8 cellular contexts compared by ENCODE assay signal in genomic region chr16:67892899-67893790, GRCh38. TPM values are rescaled to one million over a fixed set of nuclear protein-coding genes. Genes with fewer than 3 reads are reported as not detected.
DNase-seq lines count a peak whose midpoint lies in the region; ATAC-seq and TF ChIP-seq lines count a peak whose summit lies in the region.

Gene PSKH1, plus strand, starts transcription at chr16:67893254. Its CDS starts 15,496 bp downstream, at chr16:67908750.

- peaks cover 24% of the 10 kb centered on the region for H3K4me1 ChIP-seq in CD8-positive, alpha-beta T cell (ENCODE audit: insufficient read depth, low read length)

- H3K27me3 Mint-ChIP-seq in CD8-positive, alpha-beta T cell (ENCODE audit: low read depth): no peaks in the 10 kb centered on the region

- POLR2A ChIA-PET in CD8-positive, alpha-beta T cell (lab: Charles Lee): interaction anchor here (1.1 to 1.6 kb wide), 5 partner anchors 9 to 43 kb away, joined by 3 to 9 read pairs (median 3); no protein-coding TSS in a partner anchor

- peak within 1 kb of the TSS; percentile 93 for H3K27ac ChIP-seq in CD8-positive, alpha-beta T cell (ENCODE audit: low read depth, low read length)

- H3K4me3 ChIP-seq in CD8-positive, alpha-beta T cell (ENCODE audit: low read depth, low read length): peak within 1 kb of the TSS; percentile 93

- H3K27me3 ChIP-seq in CD8-positive, alpha-beta T cell (ENCODE audit: insufficient read depth, low read length): no peaks in the 10 kb centered on the region

- H3K4me1 Mint-ChIP-seq in CD8-positive, alpha-beta T cell (ENCODE audit: low read depth): peaks cover 40% of the 10 kb centered on the region

- peak within 1 kb of the TSS; percentile 95 for H3K4me3 Mint-ChIP-seq in CD8-positive, alpha-beta T cell

- intact Hi-C loops in CD8-positive, alpha-beta T cell (cut with DNase I, micrococcal nuclease): loop anchor here (1.0 to 5.0 kb wide), 12 partner anchors 20 to 331 kb away; partner anchors contain the start of genes NUTF2 (in 2 of the 2), SLC12A4 (in 2 of the 2), ACD (in 1 of the 2) and CTCF (in 1 of the 2)

- ATAC-seq in CD8-positive, alpha-beta T cell: peak; percentile 99
- ATAC-seq in GM19468 (IDR thresholded peaks at IDR 0.05; ENCODE audit: extremely low read depth, unreplicated experiment): peak; percentile 60

- CTCF ChIA-PET in CD8-positive, alpha-beta T cell (lab: Charles Lee): interaction anchor here (1.0 to 5.7 kb wide), 3 partner anchors 10 to 148 kb away, joined by 4 to 51 read pairs (median 4); partner anchors contain the start of gene NRN1L

- no peaks in the 10 kb centered on the region for H3K9me3 Mint-ChIP-seq in CD8-positive, alpha-beta T cell

- H3K36me3 ChIP-seq in CD8-positive, alpha-beta T cell (ENCODE audit: insufficient read depth, low read length): no peaks in the 10 kb centered on the region

- TF ChIP-seq CTCF in CD8-positive, alpha-beta T cell (IDR thresholded peaks at IDR 0.05): no peak

- DNase-seq in CD8-positive, alpha-beta T cell: peak; percentile 89 to 94 (median 91)
- DNase-seq in HT-29 (ENCODE audit: low spot score): peak; percentile 92
- peak; percentile 90 for DNase-seq in NK-92 treated with Interleukin-12 subunit alpha and Interleukin-12 subunit beta, amount 100 ng/mL, for 24 hours (lab: John Stamatoyannopoulos, UW)
- DNase-seq in activated CD8-positive, alpha-beta memory T cell treated with anti-CD3 and anti-CD28 coated beads for 24 hours: peak; percentile 94
- peak; percentile 93 for DNase-seq in effector CD4-positive, alpha-beta T cell
- DNase-seq in lung microvascular endothelial cell (ENCODE audit: low read depth in 2 of 2): peak; percentile 97
- DNase-seq in stimulated activated CD4-positive, alpha-beta T cell treated with anti-CD3 and anti-CD28 coated beads, TNF-alpha, amount 100 ng/mL, for 4 hours (ENCODE audit: low read depth in 3 of 3): peak; percentile 87 to 90 (median 90)

- H3K27ac Mint-ChIP-seq in CD8-positive, alpha-beta T cell: peak within 1 kb of the TSS; percentile 96

- H3K9me3 ChIP-seq in CD8-positive, alpha-beta T cell (ENCODE audit: low read length): no peaks in the 10 kb centered on the region

- H3K36me3 Mint-ChIP-seq in CD8-positive, alpha-beta T cell: peaks cover 9% of the 10 kb centered on the region

RNA-seq across cellular contexts. Expression of gene PSKH1, which starts in this region (rescaled TPM):
- 10 to 100 TPM; 13.3 to 13.4 TPM for total RNA-seq in CD8-positive, alpha-beta T cell
- 11.5 and 15.1 TPM in 2 replicates for total RNA-seq in HT-29 (2014; rRNA removed; shearing (Covaris generic))
- 8.3 and 12.9 TPM in 2 replicates for total RNA-seq in lung microvascular endothelial cell

Comparison
In these comparisons a context has a peak if more than half of its experiments do, and no peak if none do; other contexts are left out.
1. Peak in every context shown above with its lines: DNase-seq, ATAC-seq, H3K4me3 ChIP-seq and H3K27ac ChIP-seq.